ENCODE assay signal across 20 cellular contexts in the genomic region with DNA sequence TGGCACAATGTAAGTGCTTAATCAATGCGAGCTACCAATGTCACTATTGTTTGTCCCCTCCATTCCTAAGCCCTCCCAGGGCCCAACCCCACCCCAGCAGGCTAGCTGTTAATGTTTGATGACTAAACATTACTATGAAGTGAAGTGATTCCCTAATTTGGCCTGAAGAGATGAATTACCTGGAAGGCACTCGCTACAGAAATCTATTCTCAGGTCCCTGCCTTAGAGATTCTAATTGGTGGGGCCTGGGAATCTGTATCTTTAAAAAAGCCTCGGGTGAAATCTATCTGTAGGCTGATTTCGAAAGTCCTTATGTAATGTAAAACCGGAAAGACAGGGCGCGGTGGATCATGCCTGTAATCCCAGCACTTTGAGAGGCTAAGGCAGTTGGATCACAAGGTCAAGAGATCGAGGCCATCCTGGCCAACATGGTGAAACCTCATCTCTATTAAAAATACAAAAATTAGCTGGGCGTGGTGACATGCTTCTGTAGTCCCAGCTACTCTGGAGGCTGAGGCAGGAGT. TPM values are rescaled to one million over a fixed set of nuclear protein-coding genes. Genes with fewer than 3 reads are reported as not detected.
"Had no signal": no experiment of that assay in that cellular context is flagged by ENCODE, and none has a peak within 500 bp of the region (broad histone marks: within the 10 kb centered on the region; RNA-seq: fewer than 3 reads in every experiment).

No MANE protein-coding gene starts in this region.

- H3K4me3 ChIP-seq: dorsolateral prefrontal cortex, esophagus squamous epithelium, heart right ventricle, mucosa of descending colon, vagina had no signal

- H3K36me3 ChIP-seq: brain microvascular endothelial cell, vagina had no signal

- DNase-seq: activated CD4-positive, alpha-beta T cell treated with anti-CD3 and anti-CD28 coated beads, Interleukin-2, amount 50 U/mL, for 4 hours; activated CD4-positive, CD25-positive, alpha-beta regulatory T cell treated with anti-CD3 and anti-CD28 coated beads, Interleukin-2, amount 50 U/mL, for 72 hours; activated effector memory CD4-positive, alpha-beta T cell treated with anti-CD3 and anti-CD28 coated beads, Interleukin-2, amount 50 U/mL, for 16 hours; activated T-cell treated with anti-CD3 and anti-CD28 coated beads, Interleukin-2, amount 50 U/mL, for 4 hours; amniotic stem cell; brain microvascular endothelial cell; dorsolateral prefrontal cortex; esophagus squamous epithelium; foreskin melanocyte; heart right ventricle; mammary epithelial cell; mucosa of descending colon; natural killer cell; occipital lobe; stimulated activated CD4-positive, alpha-beta T cell treated with anti-CD3 and anti-CD28 coated beads, Interleukin-15, amount 100 ng/mL, for 24 hours; stimulated activated CD4-positive, alpha-beta T cell treated with anti-CD3 and anti-CD28 coated beads, Interleukin-4, amount 100 ng/mL, for 24 hours; stimulated activated naive CD8-positive, alpha-beta T cell treated with anti-CD3 and anti-CD28 coated beads, Interleukin-15, amount 100 ng/mL, for 72 hours had no signal

- H3K27me3 ChIP-seq: brain microvascular endothelial cell, dorsolateral prefrontal cortex, esophagus squamous epithelium, heart right ventricle, vagina had no signal

- H3K9me3 ChIP-seq: esophagus squamous epithelium, heart right ventricle, mucosa of descending colon, vagina had no signal

- H3K27ac ChIP-seq: brain microvascular endothelial cell, dorsolateral prefrontal cortex, heart right ventricle, vagina had no signal

- H3K4me1 ChIP-seq: vagina had no signal

- ATAC-seq: activated naive CD4-positive, alpha-beta T cell treated with anti-CD3 and anti-CD28 coated beads, Interleukin-2, amount 50 U/mL, for 72 hours; activated T-cell treated with anti-CD3 and anti-CD28 coated beads, Interleukin-2, amount 50 U/mL, for 4 hours; heart right ventricle; left lobe of liver; mucosa of descending colon; natural killer cell; stimulated activated naive CD8-positive, alpha-beta T cell treated with anti-CD3 and anti-CD28 coated beads, Interleukin-15, amount 100 ng/mL, for 72 hours had no signal

RNA-seq across cellular contexts. Expression of gene SNAI1, which starts 16.9 kb away (rescaled TPM):
- total RNA-seq: mammary epithelial cell, occipital lobe had no signal
